Comparison of ENCODE assay signal across 8 cellular contexts in the genomic region with DNA sequence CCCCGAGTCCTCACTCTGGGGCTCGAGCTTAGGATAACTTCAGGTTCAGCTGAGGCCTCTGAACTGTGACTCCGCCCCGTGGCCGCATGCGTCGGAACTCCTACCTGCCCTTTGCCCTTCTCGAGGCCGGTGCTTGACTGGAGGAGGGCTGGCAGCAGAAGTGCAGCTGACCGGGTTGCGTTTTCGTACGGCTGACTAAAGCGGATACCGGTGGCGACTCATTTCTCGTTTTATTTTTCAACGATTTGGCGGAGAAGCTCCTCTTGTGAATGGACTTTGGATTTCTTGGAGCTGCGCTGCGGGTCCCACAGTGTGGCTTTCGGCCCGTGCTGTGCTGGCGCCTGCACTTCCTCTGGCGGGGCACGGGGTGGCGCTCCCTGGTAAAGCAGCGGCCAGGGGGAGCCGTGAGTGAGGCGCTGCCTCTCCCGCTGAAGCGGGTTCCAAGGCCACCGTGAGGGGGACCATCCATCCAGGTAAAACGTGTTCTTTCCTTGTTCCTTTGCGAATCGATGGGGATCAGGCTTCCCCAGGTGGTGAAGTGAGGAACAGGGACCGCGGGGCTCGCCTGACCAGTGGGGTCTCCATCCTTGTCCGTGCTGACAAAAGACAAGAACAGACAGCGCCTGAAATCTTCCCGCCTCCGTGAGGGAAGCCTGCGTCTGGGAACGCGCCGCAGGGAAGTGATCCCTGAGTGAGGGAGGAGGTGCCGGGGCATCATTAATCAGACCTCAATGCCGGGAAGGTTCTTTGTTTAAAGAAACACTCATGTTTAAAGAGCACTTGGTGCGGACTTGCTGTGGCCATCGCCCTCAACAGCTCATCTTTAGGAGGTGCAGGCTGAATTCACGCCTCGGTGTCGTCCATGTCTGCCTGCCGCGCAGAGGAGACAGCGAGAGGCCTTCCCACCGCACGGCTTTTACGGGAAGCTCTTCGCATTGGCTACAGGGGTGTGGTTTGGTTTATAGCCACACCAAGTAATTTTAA. TPM values are rescaled to one million over a fixed set of nuclear protein-coding genes. Genes with fewer than 3 reads are reported as not detected.
DNase-seq lines count a peak whose midpoint lies in the region; ATAC-seq and TF ChIP-seq lines count a peak whose summit lies in the region.

No MANE protein-coding gene starts in this region.

- H3K36me3 ChIP-seq in BE2C (no peaks in the 10 kb centered on the region), lower lobe of right lung (no peaks in the 10 kb centered on the region)

- H3K9me3 ChIP-seq in BE2C (no peaks in the 10 kb centered on the region), lower lobe of right lung (no peaks in the 10 kb centered on the region)

- intact Hi-C loops in dorsolateral prefrontal cortex (cut with DNase I) (loop anchor here (2.0 to 5.0 kb wide), 4 partner anchors 42 to 739 kb away; partner anchors contain the start of gene DLL1 (in 2 of the 2)), lower lobe of right lung (cut with DNase I) (no loop called here)

- peak; percentile 81 for DNase-seq in BE2C
- DNase-seq in NCI-H526 (lab: John Stamatoyannopoulos, UW), result peak; percentile 83 to 93
- DNase-seq in activated CD4-positive, alpha-beta T cell treated with anti-CD3 and anti-CD28 coated beads, Interleukin-2, amount 50 U/mL, for 4 hours, result peak; percentile 60 to 65
- peak; percentile 57 to 87 (median 78) for DNase-seq in dorsolateral prefrontal cortex
- peak; percentile 80 for DNase-seq in lower lobe of right lung
- DNase-seq in stimulated activated CD4-positive, alpha-beta T cell treated with anti-CD3 and anti-CD28 coated beads, TNF-alpha, amount 100 ng/mL, for 1 hour (ENCODE audit: low read depth in 3 of 3, low spot score in 1 of 3), result peak; percentile 35 to 64 (median 39)

- H3K27me3 ChIP-seq in BE2C, result no peaks in the 10 kb centered on the region
- no peaks in the 10 kb centered on the region for H3K27me3 ChIP-seq in dorsolateral prefrontal cortex
- no peaks in the 10 kb centered on the region for H3K27me3 ChIP-seq in lower lobe of right lung (ENCODE audit: low read depth)

- peak; percentile 95 for TF ChIP-seq CTCF in BE2C (IDR thresholded peaks at IDR 0.05; ENCODE audit: low read depth, low read length)
- peak; percentile 40 to 99 (median 96) for TF ChIP-seq CTCF in dorsolateral prefrontal cortex (IDR thresholded peaks at IDR 0.05 in 54 of 56, conservative IDR thresholded peaks at IDR 0.05 in 2 of 56; ENCODE audit: low read depth in 1 of 56, partially characterized antibody in 56 of 56)
- peak; percentile 98 for TF ChIP-seq CTCF in lower lobe of right lung (IDR thresholded peaks at IDR 0.05)

- H3K4me1 ChIP-seq in BE2C (no peaks in the 10 kb centered on the region), lower lobe of right lung (peaks cover 15% of the 10 kb centered on the region)

- H3K27ac ChIP-seq in dorsolateral prefrontal cortex (peak overlapping the region in 48 of 59 donors; percentile 16 to 87 (median 67)), lower lobe of right lung (peak overlapping the region; percentile 70)

- peak; percentile 96 for ATAC-seq in GM19324 (IDR thresholded peaks at IDR 0.05; ENCODE audit: low FRiP score, unreplicated experiment)
- ATAC-seq in HG03457 (IDR thresholded peaks at IDR 0.05; ENCODE audit: unreplicated experiment), result peak; percentile 85
- ATAC-seq in lower lobe of right lung, result peak; percentile 96 to 97

- peak overlapping the region; percentile 65 for H3K4me3 ChIP-seq in BE2C (ENCODE audit: low read depth, low read length)
- peak overlapping the region; percentile 41 to 79 (median 66) for H3K4me3 ChIP-seq in dorsolateral prefrontal cortex
- peak overlapping the region; percentile 54 for H3K4me3 ChIP-seq in lower lobe of right lung

RNA-seq across cellular contexts. Expression of gene ERMARD, which starts 38.8 kb away (rescaled TPM):
- polyA plus RNA-seq in BE2C (2012; ENCODE audit: insufficient read depth, insufficient read length, low read depth), result 50.5 TPM
- total RNA-seq in dorsolateral prefrontal cortex (10 to 100 TPM; 16.6 to 44.8 (median 27.1) TPM), lower lobe of right lung (25.4 TPM)

RNA-seq across cellular contexts. Expression of gene DYNLT2, which starts 38.9 kb away (rescaled TPM):
- 2.7 TPM for polyA plus RNA-seq in BE2C (2012; ENCODE audit: insufficient read depth, insufficient read length, low read depth)
- total RNA-seq in dorsolateral prefrontal cortex, result 1 to 10 TPM; 1.4 to 6.6 (median 3.0) TPM
- 1.6 TPM for total RNA-seq in lower lobe of right lung

Comparison
In these comparisons a context has a peak if more than half of its experiments do, and no peak if none do; other contexts are left out.
1. Peak in every context shown above with its lines: DNase-seq, ATAC-seq, H3K4me3 ChIP-seq and H3K27ac ChIP-seq.